In the genomic region with DNA sequence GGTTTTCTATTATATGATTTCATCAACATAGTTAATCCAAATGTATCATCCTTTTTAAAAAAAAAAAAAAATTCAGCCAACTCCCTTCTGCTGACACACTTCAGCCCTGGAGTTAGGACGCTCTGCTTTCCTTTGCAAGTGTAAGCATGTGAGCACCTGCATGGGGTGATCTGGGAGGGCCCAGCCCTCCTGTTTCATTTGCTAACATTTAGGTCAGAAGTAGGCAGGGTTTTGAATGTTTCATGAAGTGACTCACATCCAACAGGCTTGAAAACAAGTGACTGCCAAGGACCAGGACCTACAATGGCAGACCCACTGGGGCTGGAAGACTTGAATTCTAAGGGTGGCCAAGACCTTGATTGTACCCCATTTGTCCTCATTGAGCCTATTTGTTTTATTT, we compare ENCODE assay signal across 10 cellular contexts.
DNase-seq lines count a peak whose midpoint lies in the region; ATAC-seq and TF ChIP-seq lines count a peak whose summit lies in the region.
"Had no signal": no experiment of that assay in that cellular context is flagged by ENCODE, and none has a peak within 500 bp of the region (broad histone marks: within the 10 kb centered on the region; RNA-seq: fewer than 3 reads in every experiment).

No MANE protein-coding gene starts in this region.

- H3K4me3 Mint-ChIP-seq in naive thymus-derived CD8-positive, alpha-beta T cell = no peak overlapping the region
- H3K4me3 Mint-ChIP-seq: memory B cell had no signal

- intact Hi-C loops in PC-3 (cut with micrococcal nuclease) (no loop called here), posterior vena cava (cut with DNase I) (no loop called here)

- CTCF ChIA-PET in PC-3 (lab: Charles Lee) = no interaction called here

- no peaks in the 10 kb centered on the region for H3K36me3 ChIP-seq in PC-3 (ENCODE audit: low read depth, low read length)

- H3K27me3 Mint-ChIP-seq in naive thymus-derived CD8-positive, alpha-beta T cell = no peaks in the 10 kb centered on the region
- H3K27me3 Mint-ChIP-seq: memory B cell had no signal

- no peaks in the 10 kb centered on the region for H3K9me3 ChIP-seq in PC-3 (ENCODE audit: low read length)

- no peaks in the 10 kb centered on the region for H3K79me2 ChIP-seq in PC-3 (ENCODE audit: low read length)

- H3K9me2 ChIP-seq in PC-3 (replicated peaks; ENCODE audit: low read length) = no peaks in the 10 kb centered on the region

- DNase-seq in Caki2 (ENCODE audit: low read depth) = peak; percentile 65
- DNase-seq in PC-3 = peak; percentile 61
- DNase-seq in choroid plexus epithelial cell (ENCODE audit: low read depth) = peak; percentile 17
- DNase-seq in renal cortical epithelial cell (ENCODE audit: low read depth) = peak; percentile 94
- no peak for DNase-seq in naive thymus-derived CD8-positive, alpha-beta T cell
- no peak for DNase-seq in posterior vena cava (ENCODE audit: low spot score)
- no peak for DNase-seq in MV-4-11 (lab: John Stamatoyannopoulos, UW)
- DNase-seq: NCI-H1092 treated with DMSO at 0.1 percent for 48 hours had no signal

- no peak overlapping the region for H2AFZ ChIP-seq in PC-3 (ENCODE audit: low read length)

- no peak overlapping the region for H3K4me3 ChIP-seq in PC-3 (ENCODE audit: low read length)
- H3K4me3 ChIP-seq in choroid plexus epithelial cell (ENCODE audit: low read depth, low read length) = no peak overlapping the region

- no peaks in the 10 kb centered on the region for H3K36me3 Mint-ChIP-seq in naive thymus-derived CD8-positive, alpha-beta T cell
- H3K36me3 Mint-ChIP-seq: memory B cell had no signal

- H3K4me1 ChIP-seq in PC-3 (ENCODE audit: insufficient read depth, low read length) = peaks cover 19% of the 10 kb centered on the region

- peak overlapping the region; percentile 50; the same call in 1 of the 2 replicates for H3K27ac ChIP-seq in PC-3 (ENCODE audit: low read length)

- no peaks in the 10 kb centered on the region for H4K20me1 ChIP-seq in PC-3 (ENCODE audit: low read length)

- peaks cover 12 to 49% (median 37%) of the 10 kb centered on the region in 4 donors for H3K4me1 Mint-ChIP-seq in naive thymus-derived CD8-positive, alpha-beta T cell

- peak overlapping the region in 2 of 10 donors; percentile 14 to 37 for H3K27ac Mint-ChIP-seq in naive thymus-derived CD8-positive, alpha-beta T cell
- H3K27ac Mint-ChIP-seq: memory B cell had no signal

- no peaks in the 10 kb centered on the region for H3F3A ChIP-seq in PC-3 (ENCODE audit: low read length, unreplicated experiment)

- POLR2A ChIA-PET in PC-3 (lab: Charles Lee; ENCODE audit: unreplicated experiment) = no interaction called here
- POLR2A ChIA-PET in naive thymus-derived CD8-positive, alpha-beta T cell (lab: Charles Lee) = interaction anchor here (0.5 kb wide), 1 partner anchor 14 kb away, joined by 4 read pairs; no protein-coding TSS in a partner anchor

- peak overlapping the region; percentile 55; the same call in 1 of the 2 replicates for H3K4me2 ChIP-seq in PC-3 (ENCODE audit: low read length)

- ATAC-seq in PC-3 (peak; percentile 62), HG03039 (IDR thresholded peaks at IDR 0.05; ENCODE audit: unreplicated experiment) (no peak)
- no peak for ATAC-seq in naive thymus-derived CD8-positive, alpha-beta T cell

- no TSS peak for BruUV-seq in PC-3 (replicated peaks; lab: Mats Ljungman, UMichigan)

- in situ Hi-C loops in Caki2 (cut with HindIII; ENCODE audit: low pct_unique_long_range_greater_than_20kb, low sequenced_read_pairs) = no loop called here

- H3K27me3 ChIP-seq in PC-3 (ENCODE audit: low read length) = no peaks in the 10 kb centered on the region

- TF ChIP-seq CTCF in PC-3 (conservative IDR thresholded peaks at IDR 0.05; ENCODE audit: low read depth, low read length) = no peak
- no peak for TF ChIP-seq CTCF in choroid plexus epithelial cell (conservative IDR thresholded peaks at IDR 0.05; ENCODE audit: low read depth, low read length)

- H3K9me3 Mint-ChIP-seq in naive thymus-derived CD8-positive, alpha-beta T cell = peaks cover 0 to 4% (median 0%) of the 10 kb centered on the region in 9 donors
- H3K9me3 Mint-ChIP-seq: memory B cell had no signal

- no peak overlapping the region for H3K9ac ChIP-seq in PC-3 (ENCODE audit: low read length)

Comparison
In these comparisons a context has a peak if more than half of its experiments do, and no peak if none do; other contexts are left out.
1. DNase-seq: peak in Caki2 (single experiment), PC-3 (single experiment), choroid plexus epithelial cell (single experiment) and renal cortical epithelial cell (single experiment); none in naive thymus-derived CD8-positive, alpha-beta T cell (0 of 10), posterior vena cava (single experiment) and MV-4-11 (single experiment).